18 cellular contexts compared by ENCODE assay signal in genomic region chr4:11286533-11286932, GRCh38.
DNase-seq lines count a peak whose midpoint lies in the region; ATAC-seq and TF ChIP-seq lines count a peak whose summit lies in the region.
"Had no signal": no experiment of that assay in that cellular context is flagged by ENCODE, and none has a peak within 500 bp of the region (broad histone marks: within the 10 kb centered on the region; RNA-seq: fewer than 3 reads in every experiment).

No MANE protein-coding gene starts in this region.

- peak overlapping the region in 2 of 4 donors; percentile 6 to 54 for H3K4me3 Mint-ChIP-seq in IgD-negative memory B cell
- no peak overlapping the region for H3K4me3 Mint-ChIP-seq in osteocyte (ENCODE audit: unreplicated experiment)
- H3K4me3 Mint-ChIP-seq in activated CD4-positive, alpha-beta memory T cell treated with anti-CD3 and anti-CD28 coated beads for 36 hours: no peak overlapping the region
- H3K4me3 Mint-ChIP-seq: activated T-cell treated with anti-CD3 and anti-CD28 coated beads, Interleukin-2, amount 50 U/mL, for 72 hours; natural killer cell; T-helper 1 cell treated with Interleukin-12 subunit alpha and Interleukin-12 subunit beta and Interleukin-4 antibody, amounts not matched to agents 30 μg/mL and 1 μg/mL, for 36 hours had no signal

- H3K9me3 Mint-ChIP-seq in IgD-negative memory B cell (peaks cover 9 to 16% (median 15%) of the 10 kb centered on the region in 3 donors), osteocyte (ENCODE audit: unreplicated experiment) (peaks cover 20% of the 10 kb centered on the region)
- H3K9me3 Mint-ChIP-seq in activated CD4-positive, alpha-beta memory T cell treated with anti-CD3 and anti-CD28 coated beads for 36 hours: peaks cover 9% of the 10 kb centered on the region
- H3K9me3 Mint-ChIP-seq: natural killer cell had no signal

- no peak overlapping the region for H3K4me3 ChIP-seq in H7 (ENCODE audit: insufficient read depth, low read depth, low read length)
- H3K4me3 ChIP-seq: left lung had no signal

- peaks cover 10 to 17% (median 11%) of the 10 kb centered on the region in 3 donors for H3K4me1 Mint-ChIP-seq in IgD-negative memory B cell
- H3K4me1 Mint-ChIP-seq in osteocyte (ENCODE audit: unreplicated experiment): no peaks in the 10 kb centered on the region
- H3K4me1 Mint-ChIP-seq in activated CD4-positive, alpha-beta memory T cell treated with anti-CD3 and anti-CD28 coated beads for 36 hours (ENCODE audit: low read depth): no peaks in the 10 kb centered on the region

- H3K36me3 ChIP-seq in H7 (replicated peaks; ENCODE audit: control insufficient read depth, insufficient read depth, low read length): no peaks in the 10 kb centered on the region
- H3K36me3 ChIP-seq: left lung had no signal

- H3K27me3 Mint-ChIP-seq in IgD-negative memory B cell (no peaks in the 10 kb centered on the region), osteocyte (ENCODE audit: unreplicated experiment) (no peaks in the 10 kb centered on the region)
- H3K27me3 Mint-ChIP-seq in activated CD4-positive, alpha-beta memory T cell treated with anti-CD3 and anti-CD28 coated beads for 36 hours: no peaks in the 10 kb centered on the region

- POLR2A ChIA-PET in activated CD4-positive, alpha-beta memory T cell treated with anti-CD3 and anti-CD28 coated beads for 36 hours (lab: Charles Lee): no interaction called here

- H3K27ac Mint-ChIP-seq in IgD-negative memory B cell: peak overlapping the region; percentile 2 to 54 (median 8)
- H3K27ac Mint-ChIP-seq in osteocyte (ENCODE audit: unreplicated experiment): no peak overlapping the region
- H3K27ac Mint-ChIP-seq in activated CD4-positive, alpha-beta memory T cell treated with anti-CD3 and anti-CD28 coated beads for 36 hours: no peak overlapping the region
- H3K27ac Mint-ChIP-seq: activated T-cell treated with anti-CD3 and anti-CD28 coated beads, Interleukin-2, amount 50 U/mL, for 72 hours; natural killer cell; T-helper 1 cell treated with Interleukin-12 subunit alpha and Interleukin-12 subunit beta and Interleukin-4 antibody, amounts not matched to agents 30 μg/mL and 1 μg/mL, for 36 hours had no signal

- CTCF ChIA-PET in activated CD4-positive, alpha-beta memory T cell treated with anti-CD3 and anti-CD28 coated beads for 36 hours (lab: Charles Lee): no interaction called here

- H3K36me3 Mint-ChIP-seq in IgD-negative memory B cell: no peaks in the 10 kb centered on the region
- no peaks in the 10 kb centered on the region for H3K36me3 Mint-ChIP-seq in osteocyte (ENCODE audit: unreplicated experiment)
- H3K36me3 Mint-ChIP-seq in activated CD4-positive, alpha-beta memory T cell treated with anti-CD3 and anti-CD28 coated beads for 36 hours: no peaks in the 10 kb centered on the region
- H3K36me3 Mint-ChIP-seq: natural killer cell had no signal

- TF ChIP-seq CTCF in osteocyte (IDR thresholded peaks at IDR 0.05): no peak

- H3K27me3 ChIP-seq in H7 (ENCODE audit: control insufficient read depth, insufficient read depth, low read length): no peaks in the 10 kb centered on the region
- H3K27me3 ChIP-seq: left lung had no signal

- no peak for DNase-seq in osteocyte (ENCODE audit: extremely low spot score, unreplicated experiment)
- no peak for DNase-seq in activated CD4-positive, alpha-beta memory T cell treated with anti-CD3 and anti-CD28 coated beads for 36 hours
- no peak for DNase-seq in H7
- DNase-seq in stimulated activated CD4-positive, alpha-beta T cell treated with anti-CD3 and anti-CD28 coated beads, Interleukin-4, amount 100 ng/mL, for 4 hours: no peak
- DNase-seq: activated CD4-positive, alpha-beta T cell treated with anti-CD3 and anti-CD28 coated beads for 4 hours; activated T-cell treated with anti-CD3 and anti-CD28 coated beads, Interleukin-2, amount 50 U/mL, for 72 hours; left lung; natural killer cell; NCI-H187; NCI-H69; retina; RPMI8226; stimulated activated CD4-positive, alpha-beta T cell treated with anti-CD3 and anti-CD28 coated beads, Interleukin-1b, Interleukin-23, amount 100 ng/mL, for 48 hours had no signal

- ATAC-seq in GM18519 (IDR thresholded peaks at IDR 0.05; ENCODE audit: low FRiP score, unreplicated experiment) (peak; percentile 75), GM21367 (IDR thresholded peaks at IDR 0.05; ENCODE audit: unreplicated experiment) (peak; percentile 71), HG02943 (IDR thresholded peaks at IDR 0.05; ENCODE audit: low read depth, unreplicated experiment) (peak; percentile 78)
- ATAC-seq: activated T-cell treated with anti-CD3 and anti-CD28 coated beads, Interleukin-2, amount 50 U/mL, for 72 hours; left lung; natural killer cell had no signal

- intact Hi-C loops in activated CD4-positive, alpha-beta memory T cell treated with anti-CD3 and anti-CD28 coated beads for 36 hours (cut with micrococcal nuclease): no loop called here

Comparison
In these comparisons a context has a peak if more than half of its experiments do, and no peak if none do; other contexts are left out.
1. H3K27ac Mint-ChIP-seq: peak in IgD-negative memory B cell (3 of 3); none in osteocyte (single experiment) and activated CD4-positive, alpha-beta memory T cell treated with anti-CD3 and anti-CD28 coated beads for 36 hours (single experiment).
2. Peak in every context shown above with its lines, with median percentiles within 50 percentile points of each other: ATAC-seq.